ENCODE assay signal across 2 cellular contexts in genomic region chr17:47502122-47502731, GRCh38.
TF ChIP-seq lines count a peak whose summit lies in the region.

No MANE protein-coding gene starts in this region.

TF ChIP-seq in HCT116, 20 proteins besides CTCF, POLR2A, EP300 and RAD21 (continued from another document):
- TF ChIP-seq MAX (IDR thresholded peaks at IDR 0.05) = peak; percentile 60; the same call in 1 of the 2 replicates
- peak; percentile 49; the same call in 1 of the 2 replicates for TF ChIP-seq FOSL1 (IDR thresholded peaks at IDR 0.05; ENCODE audit: low read depth)
TF ChIP-seq in HCT116: peak in this region for 4; not testable (repeated sequence) for 16.

TF ChIP-seq in K562, 482 proteins besides CTCF, POLR2A, EP300 and RAD21:
- TF ChIP-seq VEZF1 (CRISPR knock-in tag; IDR thresholded peaks at IDR 0.05) (peak; percentile 29; the same call in 1 of the 2 replicates), HMBOX1 (IDR thresholded peaks at IDR 0.05) (peak; percentile 67), FOSL1 (tag; conservative IDR thresholded peaks at IDR 0.05) (peak; percentile 46), SIN3A (IDR thresholded peaks at IDR 0.05; ENCODE audit: borderline replicate concordance in 2 of 2, control insufficient read depth in 1 of 2, low read depth in 2 of 2, low read length in 2 of 2) (peak in 1 of 2 experiments; percentile 45; a peak in 1 of 4 replicates)
